Comparison of ENCODE assay signal across 7 cellular contexts in genomic region chr2:142989276-142990204, GRCh38.
DNase-seq lines count a peak whose midpoint lies in the region; ATAC-seq and TF ChIP-seq lines count a peak whose summit lies in the region.

No MANE protein-coding gene starts in this region.

- CTCF ChIA-PET in GM10248 (lab: Yijun Ruan, JAX) = interaction anchor here (0.7 to 5.5 kb wide), 23 partner anchors 9 to 703 kb away, joined by 3 to 34 read pairs (median 4); no protein-coding TSS in a partner anchor

- H3K4me1 ChIP-seq in foreskin keratinocyte (peaks cover 4% of the 10 kb centered on the region), tibial artery (peaks cover 0 to 4% (median 0%) of the 10 kb centered on the region in 4 donors)

- H3K27me3 Mint-ChIP-seq in activated T-cell treated with anti-CD3 and anti-CD28 coated beads, Interleukin-2, amount 50 U/mL, for 24 hours = peaks cover 9% of the 10 kb centered on the region

- no peak overlapping the region for H3K4me3 Mint-ChIP-seq in activated T-cell treated with anti-CD3 and anti-CD28 coated beads, Interleukin-2, amount 50 U/mL, for 24 hours

- H3K9me3 ChIP-seq in tibial artery = no peaks in the 10 kb centered on the region

- peak; percentile 15 for DNase-seq in GM10248 (ENCODE audit: extremely low spot score)
- peak; percentile 5 for DNase-seq in HuH-7 (ENCODE audit: low spot score)
- DNase-seq in SK-MEL-5 (ENCODE audit: low read depth, low spot score) = peak; percentile 57
- peak in 1 of 2 donors; percentile 22 for DNase-seq in foreskin keratinocyte
- DNase-seq in tibial artery = no peak
- DNase-seq in activated T-cell treated with anti-CD3 and anti-CD28 coated beads, Interleukin-2, amount 50 U/mL, for 24 hours = no peak

- peaks cover 1% of the 10 kb centered on the region for H3K4me1 Mint-ChIP-seq in activated T-cell treated with anti-CD3 and anti-CD28 coated beads, Interleukin-2, amount 50 U/mL, for 24 hours (ENCODE audit: low read depth)

- peak; percentile 78 for ATAC-seq in GM21447 (IDR thresholded peaks at IDR 0.05; ENCODE audit: unreplicated experiment)
- peak; percentile 53 for ATAC-seq in foreskin keratinocyte

- no peak overlapping the region for H3K4me3 ChIP-seq in tibial artery

- H3K27ac ChIP-seq in foreskin keratinocyte (no peak overlapping the region), tibial artery (no peak overlapping the region)

- H3K9me3 Mint-ChIP-seq in activated T-cell treated with anti-CD3 and anti-CD28 coated beads, Interleukin-2, amount 50 U/mL, for 24 hours = no peaks in the 10 kb centered on the region

- intact Hi-C loops in tibial artery (cut with DNase I; ENCODE audit: low total_unique reads) = no loop called here

- H3K27me3 ChIP-seq in foreskin keratinocyte (no peaks in the 10 kb centered on the region), tibial artery (no peaks in the 10 kb centered on the region)

- in situ Hi-C loops in SK-MEL-5 (cut with HindIII; ENCODE audit: low pct_unique_long_range_greater_than_20kb, low sequenced_read_pairs) = no loop called here

- TF ChIP-seq CTCF in GM10248 (IDR thresholded peaks at IDR 0.05; ENCODE audit: control extremely low read depth, extremely low read depth, low read depth, missing control alignments) (peak; percentile 43), foreskin keratinocyte (conservative IDR thresholded peaks at IDR 0.05) (peak; percentile 74), tibial artery (IDR thresholded peaks at IDR 0.05) (peak; percentile 26 to 50)

- no peaks in the 10 kb centered on the region for H3K36me3 Mint-ChIP-seq in activated T-cell treated with anti-CD3 and anti-CD28 coated beads, Interleukin-2, amount 50 U/mL, for 24 hours (ENCODE audit: low read depth)

- no peaks in the 10 kb centered on the region for H3K36me3 ChIP-seq in tibial artery

- POLR2A ChIA-PET in GM10248 (lab: Yijun Ruan, JAX) = no interaction called here

- no peak overlapping the region for H3K27ac Mint-ChIP-seq in activated T-cell treated with anti-CD3 and anti-CD28 coated beads, Interleukin-2, amount 50 U/mL, for 24 hours

Comparison
In these comparisons a context has a peak if more than half of its experiments do, and no peak if none do; other contexts are left out.
1. DNase-seq: peak in GM10248 (single experiment), HuH-7 (single experiment) and SK-MEL-5 (single experiment); none in tibial artery (0 of 2) and activated T-cell treated with anti-CD3 and anti-CD28 coated beads, Interleukin-2, amount 50 U/mL, for 24 hours (single experiment).
2. Peak in every context shown above with its lines, with median percentiles within 50 percentile points of each other: CTCF ChIP-seq.